ENCODE assay signal across 23 cellular contexts in the genomic region with DNA sequence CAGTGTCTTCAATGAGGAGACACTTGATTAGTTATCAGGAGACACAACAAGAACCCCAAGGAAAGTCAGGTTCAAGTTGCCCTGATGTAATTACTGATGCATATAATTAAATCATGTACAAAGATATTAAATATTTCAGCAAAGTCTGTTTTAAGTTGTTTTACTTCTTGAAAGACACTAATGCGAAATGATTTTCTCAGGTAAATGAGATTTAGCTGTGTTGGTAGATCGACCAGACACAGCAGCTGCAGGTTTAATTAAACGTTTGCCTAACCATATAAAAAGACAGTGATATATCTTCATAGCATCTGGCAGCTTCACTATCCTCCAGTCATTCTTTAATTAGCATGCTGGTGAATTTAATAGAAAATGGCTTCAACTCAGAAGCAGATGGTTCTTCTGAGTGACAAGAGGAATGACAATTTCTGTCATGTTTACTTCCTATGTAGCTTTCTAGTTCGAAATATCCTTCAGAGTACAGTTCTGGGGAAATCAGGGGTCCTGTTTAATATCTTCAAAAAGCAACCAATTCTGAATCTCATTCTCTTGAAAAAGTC.
DNase-seq lines count a peak whose midpoint lies in the region; ATAC-seq and TF ChIP-seq lines count a peak whose summit lies in the region.
"Had no signal": no experiment of that assay in that cellular context is flagged by ENCODE, and none has a peak within 500 bp of the region (broad histone marks: within the 10 kb centered on the region; RNA-seq: fewer than 3 reads in every experiment).

No MANE protein-coding gene starts in this region.

- WGBS in SK-N-SH (ENCODE audit: low lambda C conversion rate) = 21% methylated on average over 4 of the region's 4 CpGs

- DNase-seq in COR-L47 (lab: John Stamatoyannopoulos, UW) = peak; percentile 54
- DNase-seq in NCI-H1417 (lab: John Stamatoyannopoulos, UW) = peak; percentile 17 to 77 (median 32)
- peak; percentile 28 for DNase-seq in NCI-H345 (lab: John Stamatoyannopoulos, UW)
- DNase-seq in SK-N-SH = no peak
- no peak for DNase-seq in uterus
- DNase-seq in T-helper 9 cell = no peak
- DNase-seq: activated CD4-positive, alpha-beta T cell treated with anti-CD3 and anti-CD28 coated beads for 1 hour; activated gamma-delta T cell; activated naive CD8-positive, alpha-beta T cell treated with anti-CD3 and anti-CD28 coated beads, Interleukin-2, amount 50 U/mL, for 24 hours; activated T-cell treated with anti-CD3 and anti-CD28 coated beads, Interleukin-2, amount 50 U/mL, for 1 hour; body of pancreas; Caco-2; effector memory CD4-positive, alpha-beta T cell; erythroblast; heart left ventricle; mammary epithelial cell; NCI-H187 treated with DMSO at 0.1 percent for 48 hours; SIG-M5; sigmoid colon; stimulated activated CD4-positive, alpha-beta T cell treated with anti-CD3 and anti-CD28 coated beads, Interleukin-15, amount 100 ng/mL, for 24 hours had no signal

- CTCF ChIA-PET in SK-N-SH (lab: Yijun Ruan, JAX) = no interaction called here

- no peak overlapping the region for H2AFZ ChIP-seq in SK-N-SH (ENCODE audit: low read depth)

- H3K36me3 ChIP-seq in SK-N-SH (replicated peaks in 1 of 2; ENCODE audit: control insufficient read depth in 1 of 2, insufficient read depth in 2 of 2, low read length in 1 of 2) = no peaks in the 10 kb centered on the region
- no peaks in the 10 kb centered on the region for H3K36me3 ChIP-seq in uterus
- H3K36me3 ChIP-seq: BLaER1, heart left ventricle, sigmoid colon had no signal

- no peaks in the 10 kb centered on the region for H3K9me2 ChIP-seq in SK-N-SH

- TF ChIP-seq EP300 in SK-N-SH (IDR thresholded peaks at IDR 0.05; ENCODE audit: borderline replicate concordance in 1 of 2, low read depth in 1 of 2, low read length in 1 of 2) = peak in 1 of 2 experiments; percentile 12; a peak in 1 of 4 replicates

- H4K20me1 ChIP-seq in SK-N-SH (ENCODE audit: insufficient read depth) = no peaks in the 10 kb centered on the region
- H4K20me1 ChIP-seq: BLaER1 had no signal

- no peak overlapping the region for H3K27ac ChIP-seq in SK-N-SH (ENCODE audit: low read depth in 2 of 2, low read length in 1 of 2)
- no peak overlapping the region for H3K27ac ChIP-seq in uterus
- H3K27ac ChIP-seq: BLaER1, body of pancreas, heart left ventricle, sigmoid colon had no signal

- ATAC-seq in HG02840 (IDR thresholded peaks at IDR 0.05; ENCODE audit: low FRiP score, unreplicated experiment) = no peak
- ATAC-seq in HG03095 (IDR thresholded peaks at IDR 0.05; ENCODE audit: unreplicated experiment) = no peak
- ATAC-seq: activated naive CD8-positive, alpha-beta T cell treated with anti-CD3 and anti-CD28 coated beads, Interleukin-2, amount 50 U/mL, for 24 hours; body of pancreas; heart left ventricle had no signal

- no peak for TF ChIP-seq POLR2A in uterus (IDR thresholded peaks at IDR 0.05)

- H3K4me3 ChIP-seq in SK-N-SH (ENCODE audit: low read depth in 2 of 2, low read length in 1 of 2) (no peak overlapping the region), uterus (no peak overlapping the region)
- H3K4me3 ChIP-seq: BLaER1, body of pancreas, heart left ventricle, sigmoid colon had no signal

- H3K4me1 ChIP-seq in SK-N-SH (ENCODE audit: control insufficient read depth in 1 of 2, insufficient read depth in 2 of 2, low read depth in 1 of 2, low read length in 1 of 2) (no peaks in the 10 kb centered on the region; a peak in 2 of 4 replicates), uterus (no peaks in the 10 kb centered on the region)
- H3K4me1 ChIP-seq: body of pancreas, Caco-2, sigmoid colon had no signal

- peaks cover 4% of the 10 kb centered on the region; the same call in 1 of the 2 replicates for H3K27me3 ChIP-seq in SK-N-SH (ENCODE audit: insufficient read depth)
- no peaks in the 10 kb centered on the region for H3K27me3 ChIP-seq in uterus
- H3K27me3 ChIP-seq: BLaER1, body of pancreas, heart left ventricle, sigmoid colon had no signal

- no peaks in the 10 kb centered on the region for H3F3A ChIP-seq in SK-N-SH (replicated peaks; ENCODE audit: insufficient read depth)

- no peak overlapping the region for H3K4me2 ChIP-seq in SK-N-SH
- H3K4me2 ChIP-seq: BLaER1 had no signal

- H3K9me3 ChIP-seq in SK-N-SH (no peaks in the 10 kb centered on the region), uterus (no peaks in the 10 kb centered on the region)
- H3K9me3 ChIP-seq: BLaER1, body of pancreas, Caco-2, sigmoid colon had no signal

- no peak overlapping the region for H3K9ac ChIP-seq in SK-N-SH
- H3K9ac ChIP-seq: BLaER1 had no signal

- TF ChIP-seq RAD21 in SK-N-SH (IDR thresholded peaks at IDR 0.05; ENCODE audit: low read length) = no peak

- TF ChIP-seq CTCF in SK-N-SH (IDR thresholded peaks at IDR 0.05) (no peak), uterus (IDR thresholded peaks at IDR 0.05) (no peak)

- no peaks in the 10 kb centered on the region for H3K79me2 ChIP-seq in SK-N-SH (ENCODE audit: insufficient read depth)

- intact Hi-C loops in uterus (cut with DNase I; ENCODE audit: low total_unique reads) = no loop called here

- POLR2A ChIA-PET in SK-N-SH (lab: Yijun Ruan, JAX) = no interaction called here

TF ChIP-seq in SK-N-SH, 30 proteins besides CTCF, POLR2A, EP300 and RAD21:
- TF ChIP-seq SIN3A (IDR thresholded peaks at IDR 0.05; ENCODE audit: borderline replicate concordance, low read depth, low read length) = no peak
- TF ChIP-seq GATA2 (CRISPR knock-in tag; IDR thresholded peaks at IDR 0.05) = peak; percentile 30

Comparison
In these comparisons a context has a peak if more than half of its experiments do, and no peak if none do; other contexts are left out.
1. DNase-seq: peak in COR-L47 (single experiment), NCI-H1417 (3 of 3) and NCI-H345 (single experiment); none in SK-N-SH (single experiment), uterus (0 of 2) and T-helper 9 cell (single experiment).